ENCODE assay signal across 8 cellular contexts in the genomic region with DNA sequence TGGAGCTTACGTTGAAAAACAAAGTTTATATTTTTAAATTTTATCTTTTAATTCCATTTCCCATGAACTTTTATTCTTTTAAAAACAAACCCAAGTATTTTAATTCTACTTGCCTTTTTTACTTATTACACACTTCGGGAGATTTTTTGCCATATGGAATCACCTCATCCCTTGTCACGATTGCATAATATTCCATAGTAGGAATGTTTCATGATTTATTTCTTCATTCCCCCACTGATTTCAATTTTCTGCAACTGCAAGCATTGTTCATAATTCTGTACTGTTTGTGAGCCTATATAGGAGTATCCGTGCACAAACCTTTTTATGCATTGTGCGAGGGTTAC. TPM values are rescaled to one million over a fixed set of nuclear protein-coding genes. Genes with fewer than 3 reads are reported as not detected.
DNase-seq lines count a peak whose midpoint lies in the region; ATAC-seq and TF ChIP-seq lines count a peak whose summit lies in the region.

No MANE protein-coding gene starts in this region.

- peaks cover 0 to 16% (median 2%) of the 10 kb centered on the region in 3 experiments; a peak in 3 of 7 replicates for H3K36me3 Mint-ChIP-seq in H9 (ENCODE audit: insufficient read depth in 1 of 3, low read depth in 3 of 3)
- H3K36me3 Mint-ChIP-seq in activated CD4-positive, alpha-beta memory T cell treated with anti-CD3 and anti-CD28 coated beads for 36 hours = no peaks in the 10 kb centered on the region

- H2BK12ac ChIP-seq in H9 (ENCODE audit: insufficient read length, low read depth, low read length) = no peak overlapping the region

- H3K9ac ChIP-seq in H9 (ENCODE audit: extremely low read depth, insufficient read length, low read length) = peak overlapping the region; percentile 90

- H3K4me2 ChIP-seq in H9 (ENCODE audit: insufficient read depth, insufficient read length, low read length) = peak overlapping the region; percentile 50

- CTCF ChIA-PET in activated CD4-positive, alpha-beta memory T cell treated with anti-CD3 and anti-CD28 coated beads for 36 hours (lab: Charles Lee) = no interaction called here

- no peak overlapping the region for H2AK5ac ChIP-seq in H9 (ENCODE audit: insufficient read length, low read length)

- intact Hi-C loops in activated CD4-positive, alpha-beta memory T cell treated with anti-CD3 and anti-CD28 coated beads for 36 hours (cut with micrococcal nuclease) = loop anchor here (1.0 to 5.0 kb wide), 3 partner anchors 251 to 1636 kb away; a partner anchor contains a TSS
- intact Hi-C loops in right cardiac atrium (cut with DNase I) = no loop called here

- no CpG with 5 or more reads among the region's 5 CpGs for WGBS in H9 (ENCODE audit: extremely low coverage, insufficient read length, low lambda C conversion rate)
- 42% methylated on average over 5 of the region's 5 CpGs for WGBS in right cardiac atrium

- no peak overlapping the region for H2BK15ac ChIP-seq in H9 (ENCODE audit: low read depth, low read length)

- H3K27ac Mint-ChIP-seq in H9 = peak overlapping the region; percentile 95 to 96 (median 95); a peak in 6 of 7 replicates
- H3K27ac Mint-ChIP-seq in activated CD4-positive, alpha-beta memory T cell treated with anti-CD3 and anti-CD28 coated beads for 36 hours = peak overlapping the region; percentile 83

- no peak overlapping the region for H2BK20ac ChIP-seq in H9 (ENCODE audit: low read depth, low read length, poor library complexity, severe bottlenecking)

- peaks cover 19 to 30% of the 10 kb centered on the region in 2 experiments for H3K4me1 Mint-ChIP-seq in H9
- H3K4me1 Mint-ChIP-seq in activated CD4-positive, alpha-beta memory T cell treated with anti-CD3 and anti-CD28 coated beads for 36 hours (ENCODE audit: low read depth) = peaks cover 32% of the 10 kb centered on the region

- peaks cover 5% of the 10 kb centered on the region for H3K27me3 Mint-ChIP-seq in H9 (ENCODE audit: low read depth)
- H3K27me3 Mint-ChIP-seq in activated CD4-positive, alpha-beta memory T cell treated with anti-CD3 and anti-CD28 coated beads for 36 hours = no peaks in the 10 kb centered on the region

- H3K4ac ChIP-seq in H9 (ENCODE audit: low read depth, low read length) = no peak overlapping the region

- peaks cover 8% of the 10 kb centered on the region for H3K23me2 ChIP-seq in H9 (ENCODE audit: insufficient read length, low read depth, low read length, poor library complexity, severe bottlenecking)

- H3K18ac ChIP-seq in H9 (ENCODE audit: insufficient read length, low read depth, low read length) = peak overlapping the region; percentile 74

- H3K27me3 ChIP-seq in H9 (ENCODE audit: insufficient read depth, low read length) = no peaks in the 10 kb centered on the region
- no peaks in the 10 kb centered on the region for H3K27me3 ChIP-seq in right cardiac atrium (ENCODE audit: control insufficient read depth, insufficient read depth)

- TF ChIP-seq CTCF in H9 (conservative IDR thresholded peaks at IDR 0.05) = no peak

- no peak overlapping the region for H2BK5ac ChIP-seq in H9 (ENCODE audit: insufficient read length, low read length)

- peaks cover 24% of the 10 kb centered on the region; the same call in 1 of the 2 replicates for H3K79me2 ChIP-seq in H9 (ENCODE audit: insufficient read depth, low read length)

- ATAC-seq in right cardiac atrium (no peak), HG03025 (IDR thresholded peaks at IDR 0.05; ENCODE audit: low FRiP score, unreplicated experiment) (no peak)

- no peak overlapping the region for H3K23ac ChIP-seq in H9 (ENCODE audit: insufficient read length, low read depth, low read length)

- peak overlapping the region; percentile 49 for H3K4me3 ChIP-seq in right cardiac atrium (ENCODE audit: low read length)
- H3K4me3 ChIP-seq in skin epidermis = peak overlapping the region; percentile 80 to 96 (median 89)

- H4K5ac ChIP-seq in H9 (ENCODE audit: insufficient read length, low read depth, low read length) = no peak overlapping the region

- H3K27ac ChIP-seq in H9 (ENCODE audit: insufficient read length, low read depth, low read length) = no peak overlapping the region
- no peak overlapping the region for H3K27ac ChIP-seq in right cardiac atrium (ENCODE audit: low read length)
- peak overlapping the region in 16 of 21 experiments; percentile 51 to 98 (median 94) for H3K27ac ChIP-seq in skin epidermis

- H4K20me1 ChIP-seq in H9 (ENCODE audit: control insufficient read depth, insufficient read depth, insufficient read length) = no peaks in the 10 kb centered on the region

- no peaks in the 10 kb centered on the region for H3K79me1 ChIP-seq in H9 (ENCODE audit: insufficient read depth, low read depth, low read length, poor library complexity, severe bottlenecking)

- no peak overlapping the region for H3K14ac ChIP-seq in H9 (ENCODE audit: insufficient read depth, low read length)

- H3K9me3 ChIP-seq in H9 (ENCODE audit: control insufficient read depth, low read depth, low read length) = no peaks in the 10 kb centered on the region
- H3K9me3 ChIP-seq in right cardiac atrium (ENCODE audit: control insufficient read depth, low read length) = no peaks in the 10 kb centered on the region

- no peak overlapping the region for H3T11ph ChIP-seq in H9 (ENCODE audit: low read length)

- no peak overlapping the region for H2BK120ac ChIP-seq in H9 (ENCODE audit: low read depth, low read length, poor library complexity, severe bottlenecking)

- H3K9me3 Mint-ChIP-seq in H9 = peaks cover 0 to 5% of the 10 kb centered on the region in 2 experiments; a peak in 2 of 5 replicates
- H3K9me3 Mint-ChIP-seq in activated CD4-positive, alpha-beta memory T cell treated with anti-CD3 and anti-CD28 coated beads for 36 hours = peaks cover 4% of the 10 kb centered on the region

- peak overlapping the region; percentile 96 for H3K4me3 Mint-ChIP-seq in H9
- H3K4me3 Mint-ChIP-seq in activated CD4-positive, alpha-beta memory T cell treated with anti-CD3 and anti-CD28 coated beads for 36 hours = peak overlapping the region; percentile 92

- POLR2A ChIA-PET in activated CD4-positive, alpha-beta memory T cell treated with anti-CD3 and anti-CD28 coated beads for 36 hours (lab: Charles Lee) = no interaction called here

- no peak overlapping the region for H2AFZ ChIP-seq in H9 (ENCODE audit: low read length)

- DNase-seq in H9 = no peak
- no peak for DNase-seq in activated CD4-positive, alpha-beta memory T cell treated with anti-CD3 and anti-CD28 coated beads for 36 hours
- DNase-seq in right cardiac atrium = no peak
- no peak for DNase-seq in erythroblast (lab: John Stamatoyannopoulos, UW)
- no peak for DNase-seq in NCI-H1092 treated with DMSO at 0.1 percent for 48 hours (lab: John Stamatoyannopoulos, UW)
- DNase-seq in epidermal melanocyte (ENCODE audit: insufficient read length, low spot score) = no peak

- no peak for TF ChIP-seq POLR2A in erythroblast (IDR thresholded peaks at IDR 0.05; ENCODE audit: low read length)

- H3K56ac ChIP-seq in H9 (ENCODE audit: insufficient read length, low read depth, low read length) = no peak overlapping the region

- H3K4me1 ChIP-seq in H9 (ENCODE audit: insufficient read depth, low read length) (no peaks in the 10 kb centered on the region), right cardiac atrium (ENCODE audit: control insufficient read depth, insufficient read depth, low read length) (no peaks in the 10 kb centered on the region)

- no peak overlapping the region for H4K8ac ChIP-seq in H9 (replicated peaks; ENCODE audit: insufficient read length, low read depth, low read length)

- no peak overlapping the region for H4K91ac ChIP-seq in H9 (ENCODE audit: insufficient read length, low read depth, low read length)

RNA-seq across cellular contexts. Expression of a gene that starts 0.6 kb away (rescaled TPM):
- total RNA-seq in H9 (2021) (70.0 and 77.5 TPM in 2 replicates), right cardiac atrium (10 to 100 TPM; 60.0 to 75.0 (median 70.4) TPM)
- 10 to 100 TPM; 44.7 to 56.5 TPM for total RNA-seq in activated CD4-positive, alpha-beta memory T cell treated with anti-CD3 and anti-CD28 coated beads for 36 hours
- 34.3 TPM for polyA plus RNA-seq in right cardiac atrium

Comparison
In these comparisons a context has a peak if more than half of its experiments do, and no peak if none do; other contexts are left out.
1. H3K27ac ChIP-seq: peak in skin epidermis (16 of 21); none in H9 (single experiment) and right cardiac atrium (single experiment).